ENCODE assay signal across 8 cellular contexts in the genomic region with DNA sequence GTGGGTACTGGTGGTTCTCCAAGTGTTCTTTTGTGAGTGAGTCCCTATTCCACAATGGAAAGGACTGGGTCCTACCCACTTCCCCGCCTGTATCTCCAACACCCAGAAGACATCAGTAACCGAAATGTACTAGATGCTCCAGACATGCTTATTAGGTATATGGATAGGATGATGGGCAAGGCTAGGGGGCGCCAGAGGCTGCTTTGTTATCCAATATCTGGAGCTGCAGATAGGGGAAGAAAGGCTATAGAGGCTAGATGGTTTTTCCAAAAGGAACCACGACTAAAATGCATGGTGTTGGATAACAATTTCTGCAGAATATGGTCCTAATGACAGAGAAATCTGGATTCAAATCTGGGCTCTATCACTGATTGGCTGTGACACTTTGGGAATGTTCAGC. TPM values are rescaled to one million over a fixed set of nuclear protein-coding genes. Genes with fewer than 3 reads are reported as not detected.
A peak's percentile ranks its signal among the peaks of the same experiment; 100 is the strongest.
DNase-seq lines count a peak whose midpoint lies in the region; ATAC-seq and TF ChIP-seq lines count a peak whose summit lies in the region.

No MANE protein-coding gene starts in this region.

- DNase-seq in NK-92 treated with Interleukin-12 subunit alpha and Interleukin-12 subunit beta, amount 100 ng/mL, for 24 hours (lab: John Stamatoyannopoulos, UW) = peak; percentile 49
- DNase-seq in NK-92 (lab: John Stamatoyannopoulos, UW; ENCODE audit: unreplicated experiment) (no peak), NCI-H1694 treated with DMSO at 0.1 percent for 48 hours (lab: John Stamatoyannopoulos, UW) (peak; percentile 33), activated B cell treated with CpG ODN at 0.5 μM for 24 hours (peak; percentile 54), ecto neural progenitor cell (ENCODE audit: low spot score) (peak; percentile 68), mucosa of descending colon (peak; percentile 80 to 93 (median 82)), substantia nigra (lab: John Stamatoyannopoulos, UW) (peak in 36 of 49 donors; percentile 5 to 71 (median 40))

- H3K9me3 Mint-ChIP-seq in activated B cell treated with CpG ODN at 0.5 μM for 24 hours = no peaks in the 10 kb centered on the region

- H3K36me3 ChIP-seq in mucosa of descending colon (ENCODE audit: low read depth) = no peaks in the 10 kb centered on the region

- H3K4me3 ChIP-seq in mucosa of descending colon = no peak overlapping the region

- peaks cover 58% of the 10 kb centered on the region for H3K4me1 Mint-ChIP-seq in activated B cell treated with CpG ODN at 0.5 μM for 24 hours

- H3K27ac ChIP-seq in substantia nigra (ENCODE audit: low read depth, low read length, poor library complexity, severe bottlenecking) = no peak overlapping the region

- no peaks in the 10 kb centered on the region for H3K27me3 Mint-ChIP-seq in activated B cell treated with CpG ODN at 0.5 μM for 24 hours

- H3K36me3 Mint-ChIP-seq in activated B cell treated with CpG ODN at 0.5 μM for 24 hours (ENCODE audit: low read depth) = peaks cover 87% of the 10 kb centered on the region

- CTCF ChIA-PET in activated B cell treated with CpG ODN at 0.5 μM for 24 hours (lab: Charles Lee) = interaction anchor here (0.7 to 4.4 kb wide), 21 partner anchors 9 to 395 kb away, joined by 3 to 70 read pairs (median 6); partner anchors contain the start of gene PIK3AP1

- intact Hi-C loops in activated B cell treated with CpG ODN at 0.5 μM for 24 hours (cut with micrococcal nuclease) = loop anchor here (1.0 kb wide), 6 partner anchors 76 to 382 kb away; no protein-coding TSS in a partner anchor
- intact Hi-C loops in mucosa of descending colon (cut with DNase I, micrococcal nuclease) = no loop called here

- H3K4me3 Mint-ChIP-seq in activated B cell treated with CpG ODN at 0.5 μM for 24 hours = no peak overlapping the region

- peak overlapping the region; percentile 56 for H3K27ac Mint-ChIP-seq in activated B cell treated with CpG ODN at 0.5 μM for 24 hours

- no peak for TF ChIP-seq CTCF in activated B cell treated with CpG ODN at 0.5 μM for 24 hours (IDR thresholded peaks at IDR 0.05)
- peak; percentile 37 for TF ChIP-seq CTCF in mucosa of descending colon (IDR thresholded peaks at IDR 0.05)

- H3K9me3 ChIP-seq in mucosa of descending colon = no peaks in the 10 kb centered on the region

- POLR2A ChIA-PET in activated B cell treated with CpG ODN at 0.5 μM for 24 hours (lab: Charles Lee) = interaction anchor here (0.6 to 1.8 kb wide), 9 partner anchors 9 to 120 kb away, joined by 3 to 10 read pairs (median 5); partner anchors contain the start of gene PIK3AP1

- ATAC-seq in activated B cell treated with CpG ODN at 0.5 μM for 24 hours (ENCODE audit: low read depth) (no peak), mucosa of descending colon (peak; percentile 73), HG02763 (IDR thresholded peaks at IDR 0.05; ENCODE audit: unreplicated experiment) (no peak)

- no peaks in the 10 kb centered on the region for H3K4me1 ChIP-seq in mucosa of descending colon (ENCODE audit: low read depth)

RNA-seq across cellular contexts. Expression of gene TM9SF3, which starts 56.2 kb away (rescaled TPM):
- total RNA-seq in activated B cell treated with CpG ODN at 0.5 μM for 24 hours (61.7 and 62.7 TPM in 2 replicates), mucosa of descending colon (100 to 1,000 TPM; 188 to 241 (median 212) TPM)
